Comparison of ENCODE assay signal across 1 cellular context in the genomic region with DNA sequence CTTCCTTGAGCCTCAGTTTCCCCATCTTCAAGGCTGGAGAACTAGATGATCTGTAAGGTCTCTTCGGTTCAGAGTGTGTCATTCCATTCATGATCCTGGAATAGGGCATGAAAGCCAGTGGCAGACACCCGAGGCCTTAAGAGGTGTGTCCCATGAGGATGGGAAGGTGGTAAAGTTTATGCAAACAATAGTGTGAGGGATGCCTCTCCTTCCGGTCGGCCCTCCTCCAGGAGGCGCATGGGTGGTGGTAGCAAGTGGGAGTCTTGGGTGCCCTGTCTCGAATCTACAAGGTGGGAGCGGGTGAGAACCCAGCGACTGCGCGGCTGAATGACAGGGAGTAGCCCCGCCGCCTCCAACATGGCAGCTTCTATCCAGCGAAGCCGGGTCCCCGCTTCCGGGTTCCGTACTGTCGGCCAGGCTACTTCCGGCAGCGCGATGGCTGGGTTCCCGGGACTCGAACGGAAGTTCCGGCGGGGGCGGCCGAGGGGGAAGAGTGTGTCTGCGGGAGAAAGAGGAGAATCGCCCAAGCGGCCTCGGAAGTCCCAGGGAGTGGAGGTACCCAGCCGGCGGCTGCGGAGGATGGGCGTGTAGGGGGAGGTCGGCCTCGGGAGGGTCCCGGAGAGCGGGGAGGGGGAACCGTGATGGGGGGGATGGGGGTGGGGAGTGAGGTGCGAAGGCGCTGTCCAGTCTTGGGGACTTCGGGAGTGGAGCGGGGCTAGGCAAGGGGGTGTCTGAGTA.
TF ChIP-seq lines count a peak whose summit lies in the region.

A gene (plus strand): TSS at position 450 of the 738 bp plus-strand sequence. CDS start 1,538 bp downstream, outside the sequence.

TF ChIP-seq in HepG2, 621 proteins besides CTCF, POLR2A, EP300 and RAD21 (continued from another document and continues in another):
- TF ChIP-seq, protein P1, sequence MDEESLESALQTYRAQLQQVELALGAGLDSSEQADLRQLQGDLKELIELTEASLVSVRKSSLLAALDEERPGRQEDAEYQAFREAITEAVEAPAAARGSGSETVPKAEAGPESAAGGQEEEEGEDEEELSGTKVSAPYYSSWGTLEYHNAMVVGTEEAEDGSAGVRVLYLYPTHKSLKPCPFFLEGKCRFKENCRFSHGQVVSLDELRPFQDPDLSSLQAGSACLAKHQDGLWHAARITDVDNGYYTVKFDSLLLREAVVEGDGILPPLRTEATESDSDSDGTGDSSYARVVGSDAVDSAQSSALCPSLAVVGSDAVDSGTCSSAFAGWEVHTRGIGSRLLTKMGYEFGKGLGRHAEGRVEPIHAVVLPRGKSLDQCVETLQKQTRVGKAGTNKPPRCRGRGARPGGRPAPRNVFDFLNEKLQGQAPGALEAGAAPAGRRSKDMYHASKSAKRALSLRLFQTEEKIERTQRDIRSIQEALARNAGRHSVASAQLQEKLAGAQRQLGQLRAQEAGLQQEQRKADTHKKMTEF (CRISPR knock-in tag; IDR thresholded peaks at IDR 0.05), result peak; percentile 36; the same call in 1 of the 2 replicates
- TF ChIP-seq KLF11 (CRISPR knock-in tag; IDR thresholded peaks at IDR 0.05) (peak; percentile 56; the same call in 1 of the 2 replicates), ZNF101 (CRISPR knock-in tag; IDR thresholded peaks at IDR 0.05; ENCODE audit: borderline replicate concordance, low read depth) (no peak), ZNF777 (CRISPR knock-in tag; IDR thresholded peaks at IDR 0.05) (no peak), MIXL1 (CRISPR knock-in tag; IDR thresholded peaks at IDR 0.05) (peak; percentile 18; the same call in 1 of the 2 replicates), KLF15 (CRISPR knock-in tag; IDR thresholded peaks at IDR 0.05; ENCODE audit: borderline replicate concordance) (0 out of 2 replicates have a peak, but pooled peaks have one; percentile 3), SAP130 (CRISPR knock-in tag; IDR thresholded peaks at IDR 0.05; ENCODE audit: low read depth) (peak; percentile 94), PCBP2 (optimal IDR thresholded peaks at IDR 0.05; ENCODE audit: low read depth, low read length, poor library complexity, severe bottlenecking) (no peak), ZNF441 (CRISPR knock-in tag; IDR thresholded peaks at IDR 0.05; ENCODE audit: borderline replicate concordance) (no peak), SMAD1 (CRISPR knock-in tag; IDR thresholded peaks at IDR 0.05; ENCODE audit: borderline replicate concordance, low read depth) (no peak; the same call in 1 of the 2 replicates), BRCA1 (CRISPR knock-in tag; IDR thresholded peaks at IDR 0.05) (no peak), ZNF772 (CRISPR knock-in tag; IDR thresholded peaks at IDR 0.05) (peak; percentile 77; the same call in 1 of the 2 replicates), CENPT (CRISPR knock-in tag; IDR thresholded peaks at IDR 0.05; ENCODE audit: low read depth) (no peak), FOXK2 (IDR thresholded peaks at IDR 0.05) (no peak), STAG1 (CRISPR knock-in tag; IDR thresholded peaks at IDR 0.05) (no peak), ZFAT (CRISPR knock-in tag; conservative IDR thresholded peaks at IDR 0.05) (no peak), ZMYM3 (CRISPR knock-in tag; IDR thresholded peaks at IDR 0.05) (no peak), ZNF75D (CRISPR knock-in tag; IDR thresholded peaks at IDR 0.05; ENCODE audit: borderline replicate concordance) (no peak), NFE2L2 (IDR thresholded peaks at IDR 0.05; ENCODE audit: low read length) (no peak), PAX8 (CRISPR knock-in tag; IDR thresholded peaks at IDR 0.05; ENCODE audit: borderline replicate concordance) (no peak), ZNF670 (CRISPR knock-in tag; IDR thresholded peaks at IDR 0.05; ENCODE audit: borderline replicate concordance) (no peak), CEBPB (IDR thresholded peaks at IDR 0.05; ENCODE audit: borderline replicate concordance, low read depth, low read length) (no peak), HMGA1 (CRISPR knock-in tag; conservative IDR thresholded peaks at IDR 0.05) (no peak), ZNF850 (CRISPR knock-in tag; conservative IDR thresholded peaks at IDR 0.05) (no peak), EZH2 (conservative IDR thresholded peaks at IDR 0.05; ENCODE audit: low read depth, low read length) (no peak), MEIS2 (CRISPR knock-in tag; IDR thresholded peaks at IDR 0.05) (no peak), HNF4A (CRISPR knock-in tag; IDR thresholded peaks at IDR 0.05) (no peak), ESRRA (CRISPR knock-in tag; IDR thresholded peaks at IDR 0.05; ENCODE audit: low read depth) (no peak), ZNF143 (CRISPR knock-in tag; IDR thresholded peaks at IDR 0.05) (peak; percentile 53; the same call in 1 of the 2 replicates)
- TF ChIP-seq, protein P2, sequence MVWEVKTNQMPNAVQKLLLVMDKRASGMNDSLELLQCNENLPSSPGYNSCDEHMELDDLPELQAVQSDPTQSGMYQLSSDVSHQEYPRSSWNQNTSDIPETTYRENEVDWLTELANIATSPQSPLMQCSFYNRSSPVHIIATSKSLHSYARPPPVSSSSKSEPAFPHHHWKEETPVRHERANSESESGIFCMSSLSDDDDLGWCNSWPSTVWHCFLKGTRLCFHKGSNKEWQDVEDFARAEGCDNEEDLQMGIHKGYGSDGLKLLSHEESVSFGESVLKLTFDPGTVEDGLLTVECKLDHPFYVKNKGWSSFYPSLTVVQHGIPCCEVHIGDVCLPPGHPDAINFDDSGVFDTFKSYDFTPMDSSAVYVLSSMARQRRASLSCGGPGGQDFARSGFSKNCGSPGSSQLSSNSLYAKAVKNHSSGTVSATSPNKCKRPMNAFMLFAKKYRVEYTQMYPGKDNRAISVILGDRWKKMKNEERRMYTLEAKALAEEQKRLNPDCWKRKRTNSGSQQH (CRISPR knock-in tag; IDR thresholded peaks at IDR 0.05; ENCODE audit: low read depth), result no peak; the same call in 1 of the 2 replicates
- TF ChIP-seq, protein P3, sequence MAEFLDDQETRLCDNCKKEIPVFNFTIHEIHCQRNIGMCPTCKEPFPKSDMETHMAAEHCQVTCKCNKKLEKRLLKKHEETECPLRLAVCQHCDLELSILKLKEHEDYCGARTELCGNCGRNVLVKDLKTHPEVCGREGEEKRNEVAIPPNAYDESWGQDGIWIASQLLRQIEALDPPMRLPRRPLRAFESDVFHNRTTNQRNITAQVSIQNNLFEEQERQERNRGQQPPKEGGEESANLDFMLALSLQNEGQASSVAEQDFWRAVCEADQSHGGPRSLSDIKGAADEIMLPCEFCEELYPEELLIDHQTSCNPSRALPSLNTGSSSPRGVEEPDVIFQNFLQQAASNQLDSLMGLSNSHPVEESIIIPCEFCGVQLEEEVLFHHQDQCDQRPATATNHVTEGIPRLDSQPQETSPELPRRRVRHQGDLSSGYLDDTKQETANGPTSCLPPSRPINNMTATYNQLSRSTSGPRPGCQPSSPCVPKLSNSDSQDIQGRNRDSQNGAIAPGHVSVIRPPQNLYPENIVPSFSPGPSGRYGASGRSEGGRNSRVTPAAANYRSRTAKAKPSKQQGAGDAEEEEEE (CRISPR knock-in tag; IDR thresholded peaks at IDR 0.05; ENCODE audit: borderline replicate concordance), result no peak
- TF ChIP-seq, protein P4, sequence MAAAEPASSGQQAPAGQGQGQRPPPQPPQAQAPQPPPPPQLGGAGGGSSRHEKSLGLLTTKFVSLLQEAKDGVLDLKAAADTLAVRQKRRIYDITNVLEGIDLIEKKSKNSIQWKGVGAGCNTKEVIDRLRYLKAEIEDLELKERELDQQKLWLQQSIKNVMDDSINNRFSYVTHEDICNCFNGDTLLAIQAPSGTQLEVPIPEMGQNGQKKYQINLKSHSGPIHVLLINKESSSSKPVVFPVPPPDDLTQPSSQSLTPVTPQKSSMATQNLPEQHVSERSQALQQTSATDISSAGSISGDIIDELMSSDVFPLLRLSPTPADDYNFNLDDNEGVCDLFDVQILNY (CRISPR knock-in tag; conservative IDR thresholded peaks at IDR 0.05), result no peak
- TF ChIP-seq, protein P5, sequence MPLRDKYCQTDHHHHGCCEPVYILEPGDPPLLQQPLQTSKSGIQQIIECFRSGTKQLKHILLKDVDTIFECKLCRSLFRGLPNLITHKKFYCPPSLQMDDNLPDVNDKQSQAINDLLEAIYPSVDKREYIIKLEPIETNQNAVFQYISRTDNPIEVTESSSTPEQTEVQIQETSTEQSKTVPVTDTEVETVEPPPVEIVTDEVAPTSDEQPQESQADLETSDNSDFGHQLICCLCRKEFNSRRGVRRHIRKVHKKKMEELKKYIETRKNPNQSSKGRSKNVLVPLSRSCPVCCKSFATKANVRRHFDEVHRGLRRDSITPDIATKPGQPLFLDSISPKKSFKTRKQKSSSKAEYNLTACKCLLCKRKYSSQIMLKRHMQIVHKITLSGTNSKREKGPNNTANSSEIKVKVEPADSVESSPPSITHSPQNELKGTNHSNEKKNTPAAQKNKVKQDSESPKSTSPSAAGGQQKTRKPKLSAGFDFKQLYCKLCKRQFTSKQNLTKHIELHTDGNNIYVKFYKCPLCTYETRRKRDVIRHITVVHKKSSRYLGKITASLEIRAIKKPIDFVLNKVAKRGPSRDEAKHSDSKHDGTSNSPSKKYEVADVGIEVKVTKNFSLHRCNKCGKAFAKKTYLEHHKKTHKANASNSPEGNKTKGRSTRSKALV (CRISPR knock-in tag; IDR thresholded peaks at IDR 0.05), result no peak
- TF ChIP-seq, protein P6, sequence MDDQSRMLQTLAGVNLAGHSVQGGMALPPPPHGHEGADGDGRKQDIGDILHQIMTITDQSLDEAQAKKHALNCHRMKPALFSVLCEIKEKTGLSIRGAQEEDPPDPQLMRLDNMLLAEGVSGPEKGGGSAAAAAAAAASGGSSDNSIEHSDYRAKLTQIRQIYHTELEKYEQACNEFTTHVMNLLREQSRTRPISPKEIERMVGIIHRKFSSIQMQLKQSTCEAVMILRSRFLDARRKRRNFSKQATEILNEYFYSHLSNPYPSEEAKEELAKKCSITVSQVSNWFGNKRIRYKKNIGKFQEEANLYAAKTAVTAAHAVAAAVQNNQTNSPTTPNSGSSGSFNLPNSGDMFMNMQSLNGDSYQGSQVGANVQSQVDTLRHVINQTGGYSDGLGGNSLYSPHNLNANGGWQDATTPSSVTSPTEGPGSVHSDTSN (CRISPR knock-in tag; IDR thresholded peaks at IDR 0.05; ENCODE audit: borderline replicate concordance), result no peak
- TF ChIP-seq, protein P7, sequence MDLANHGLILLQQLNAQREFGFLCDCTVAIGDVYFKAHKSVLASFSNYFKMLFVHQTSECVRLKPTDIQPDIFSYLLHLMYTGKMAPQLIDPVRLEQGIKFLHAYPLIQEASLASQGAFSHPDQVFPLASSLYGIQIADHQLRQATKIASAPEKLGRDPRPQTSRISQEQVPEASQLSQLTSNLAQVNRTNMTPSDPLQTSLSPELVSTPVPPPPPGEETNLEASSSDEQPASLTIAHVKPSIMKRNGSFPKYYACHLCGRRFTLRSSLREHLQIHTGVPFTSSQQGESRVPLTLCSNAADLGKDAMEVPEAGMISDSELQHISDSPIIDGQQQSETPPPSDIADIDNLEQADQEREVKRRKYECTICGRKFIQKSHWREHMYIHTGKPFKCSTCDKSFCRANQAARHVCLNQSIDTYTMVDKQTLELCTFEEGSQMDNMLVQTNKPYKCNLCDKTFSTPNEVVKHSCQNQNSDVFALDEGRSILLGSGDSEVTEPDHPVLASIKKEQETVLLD (CRISPR knock-in tag; IDR thresholded peaks at IDR 0.05; ENCODE audit: low read depth), result 0 out of 2 replicates have a peak, but pooled peaks have one; percentile 37
- TF ChIP-seq, protein P8, sequence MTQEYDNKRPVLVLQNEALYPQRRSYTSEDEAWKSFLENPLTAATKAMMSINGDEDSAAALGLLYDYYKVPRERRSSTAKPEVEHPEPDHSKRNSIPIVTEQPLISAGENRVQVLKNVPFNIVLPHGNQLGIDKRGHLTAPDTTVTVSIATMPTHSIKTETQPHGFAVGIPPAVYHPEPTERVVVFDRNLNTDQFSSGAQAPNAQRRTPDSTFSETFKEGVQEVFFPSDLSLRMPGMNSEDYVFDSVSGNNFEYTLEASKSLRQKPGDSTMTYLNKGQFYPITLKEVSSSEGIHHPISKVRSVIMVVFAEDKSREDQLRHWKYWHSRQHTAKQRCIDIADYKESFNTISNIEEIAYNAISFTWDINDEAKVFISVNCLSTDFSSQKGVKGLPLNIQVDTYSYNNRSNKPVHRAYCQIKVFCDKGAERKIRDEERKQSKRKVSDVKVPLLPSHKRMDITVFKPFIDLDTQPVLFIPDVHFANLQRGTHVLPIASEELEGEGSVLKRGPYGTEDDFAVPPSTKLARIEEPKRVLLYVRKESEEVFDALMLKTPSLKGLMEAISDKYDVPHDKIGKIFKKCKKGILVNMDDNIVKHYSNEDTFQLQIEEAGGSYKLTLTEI (CRISPR knock-in tag; conservative IDR thresholded peaks at IDR 0.05), result no peak
- TF ChIP-seq, protein P9, sequence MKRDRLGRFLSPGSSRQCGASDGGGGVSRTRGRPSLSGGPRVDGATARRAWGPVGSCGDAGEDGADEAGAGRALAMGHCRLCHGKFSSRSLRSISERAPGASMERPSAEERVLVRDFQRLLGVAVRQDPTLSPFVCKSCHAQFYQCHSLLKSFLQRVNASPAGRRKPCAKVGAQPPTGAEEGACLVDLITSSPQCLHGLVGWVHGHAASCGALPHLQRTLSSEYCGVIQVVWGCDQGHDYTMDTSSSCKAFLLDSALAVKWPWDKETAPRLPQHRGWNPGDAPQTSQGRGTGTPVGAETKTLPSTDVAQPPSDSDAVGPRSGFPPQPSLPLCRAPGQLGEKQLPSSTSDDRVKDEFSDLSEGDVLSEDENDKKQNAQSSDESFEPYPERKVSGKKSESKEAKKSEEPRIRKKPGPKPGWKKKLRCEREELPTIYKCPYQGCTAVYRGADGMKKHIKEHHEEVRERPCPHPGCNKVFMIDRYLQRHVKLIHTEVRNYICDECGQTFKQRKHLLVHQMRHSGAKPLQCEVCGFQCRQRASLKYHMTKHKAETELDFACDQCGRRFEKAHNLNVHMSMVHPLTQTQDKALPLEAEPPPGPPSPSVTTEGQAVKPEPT (CRISPR knock-in tag; IDR thresholded peaks at IDR 0.05; ENCODE audit: low read depth), result no peak
- TF ChIP-seq, protein P10, sequence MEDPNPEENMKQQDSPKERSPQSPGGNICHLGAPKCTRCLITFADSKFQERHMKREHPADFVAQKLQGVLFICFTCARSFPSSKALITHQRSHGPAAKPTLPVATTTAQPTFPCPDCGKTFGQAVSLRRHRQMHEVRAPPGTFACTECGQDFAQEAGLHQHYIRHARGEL (CRISPR knock-in tag; IDR thresholded peaks at IDR 0.05), result no peak
- TF ChIP-seq, protein P11, sequence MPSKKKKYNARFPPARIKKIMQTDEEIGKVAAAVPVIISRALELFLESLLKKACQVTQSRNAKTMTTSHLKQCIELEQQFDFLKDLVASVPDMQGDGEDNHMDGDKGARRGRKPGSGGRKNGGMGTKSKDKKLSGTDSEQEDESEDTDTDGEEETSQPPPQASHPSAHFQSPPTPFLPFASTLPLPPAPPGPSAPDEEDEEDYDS (CRISPR knock-in tag; IDR thresholded peaks at IDR 0.05), result peak; percentile 73; the same call in 1 of the 2 replicates
